In genomic region chr11:124674168-124674517, GRCh38 we compare ENCODE assay signal across 8 cellular contexts. TPM values are rescaled to one million over a fixed set of nuclear protein-coding genes. Genes with fewer than 3 reads are reported as not detected.
DNase-seq lines count a peak whose midpoint lies in the region; ATAC-seq and TF ChIP-seq lines count a peak whose summit lies in the region.

No MANE protein-coding gene starts in this region.

- H3K36me3 ChIP-seq in ES-I3 (ENCODE audit: insufficient read depth, low read length) (no peaks in the 10 kb centered on the region), SJCRH30 (no peaks in the 10 kb centered on the region), esophagus squamous epithelium (no peaks in the 10 kb centered on the region), trophoblast cell (ENCODE audit: control insufficient read depth in 1 of 2, insufficient read depth in 2 of 2, low read length in 2 of 2) (no peaks in the 10 kb centered on the region)

- H3K18ac ChIP-seq in trophoblast cell (ENCODE audit: low read length) = no peak overlapping the region

- H3K27me3 ChIP-seq in SJCRH30 = no peaks in the 10 kb centered on the region
- H3K27me3 ChIP-seq in esophagus squamous epithelium = no peaks in the 10 kb centered on the region
- H3K27me3 ChIP-seq in trophoblast cell (ENCODE audit: insufficient read depth, low read length) = no peaks in the 10 kb centered on the region

- H2AFZ ChIP-seq in trophoblast cell (ENCODE audit: insufficient read depth, low read length, poor library complexity) = peak overlapping the region; percentile 65

- no peak for TF ChIP-seq POLR2A in esophagus squamous epithelium (IDR thresholded peaks at IDR 0.05)

- no peaks in the 10 kb centered on the region for H3K4me1 ChIP-seq in ES-I3 (ENCODE audit: insufficient read depth, low read length)
- H3K4me1 ChIP-seq in SJCRH30 = no peaks in the 10 kb centered on the region
- H3K4me1 ChIP-seq in esophagus squamous epithelium = peaks cover 7 to 41% (median 17%) of the 10 kb centered on the region in 3 donors
- H3K4me1 ChIP-seq in trophoblast cell (ENCODE audit: control insufficient read depth in 1 of 2, insufficient read depth in 2 of 2, low read length in 2 of 2) = peaks cover 0 to 6% of the 10 kb centered on the region in 2 experiments

- no peak overlapping the region for H4K91ac ChIP-seq in trophoblast cell (ENCODE audit: low read depth, low read length)

- peak overlapping the region; percentile 92; the same call in 1 of the 2 replicates for H3K9ac ChIP-seq in ES-I3 (ENCODE audit: low read depth, low read length)
- peak overlapping the region; percentile 62 for H3K9ac ChIP-seq in trophoblast cell (ENCODE audit: low read length)

- H3K9me3 ChIP-seq in ES-I3 (ENCODE audit: control insufficient read depth, insufficient read depth, low read length) (no peaks in the 10 kb centered on the region), SJCRH30 (replicated peaks) (no peaks in the 10 kb centered on the region), esophagus squamous epithelium (no peaks in the 10 kb centered on the region), trophoblast cell (ENCODE audit: insufficient read depth, low read depth, low read length) (no peaks in the 10 kb centered on the region)

- DNase-seq in SJCRH30 = no peak
- DNase-seq in esophagus squamous epithelium (lab: John Stamatoyannopoulos, UW) = no peak
- DNase-seq in trophoblast cell = no peak
- no peak for DNase-seq in NCI-H345 treated with DMSO at 0.1 percent for 48 hours (lab: John Stamatoyannopoulos, UW; ENCODE audit: unreplicated experiment)

- TF ChIP-seq CTCF in esophagus squamous epithelium (IDR thresholded peaks at IDR 0.05) = no peak

- no peak for ATAC-seq in GM21360 (IDR thresholded peaks at IDR 0.05; ENCODE audit: unreplicated experiment)
- ATAC-seq in HG03520 (IDR thresholded peaks at IDR 0.05; ENCODE audit: unreplicated experiment) = no peak
- no peak for ATAC-seq in HG02763 (IDR thresholded peaks at IDR 0.05; ENCODE audit: unreplicated experiment)

- H3K4me3 ChIP-seq in SJCRH30 (peak overlapping the region; percentile 61), esophagus squamous epithelium (peak overlapping the region; percentile 62 to 86 (median 77)), trophoblast cell (ENCODE audit: low read depth, low read length) (peak overlapping the region; percentile 86)

- H3K27ac ChIP-seq in SJCRH30 (no peak overlapping the region), esophagus squamous epithelium (peak overlapping the region; percentile 85 to 91 (median 90)), trophoblast cell (ENCODE audit: low read depth, low read length) (no peak overlapping the region)

- peak overlapping the region; percentile 44 for H4K8ac ChIP-seq in trophoblast cell (ENCODE audit: low read depth, low read length)

- peaks cover 2% of the 10 kb centered on the region for H3K79me1 ChIP-seq in trophoblast cell (ENCODE audit: low read length)

- H3K4me2 ChIP-seq in trophoblast cell (ENCODE audit: low read length) = peak overlapping the region; percentile 87

- no peak overlapping the region for H3K23ac ChIP-seq in trophoblast cell (ENCODE audit: low read length)

- H4K12ac ChIP-seq in trophoblast cell (ENCODE audit: low read depth, low read length) = no peak overlapping the region

- intact Hi-C loops in esophagus squamous epithelium (cut with DNase I) = loop anchor here (5.0 kb wide), 1 partner anchor 68 kb away; no protein-coding TSS in a partner anchor

- peaks cover 2% of the 10 kb centered on the region for H3K79me2 ChIP-seq in trophoblast cell (ENCODE audit: control insufficient read depth, insufficient read depth, low read length, poor library complexity)

- no peak overlapping the region for H2BK12ac ChIP-seq in trophoblast cell (ENCODE audit: low read length)

- no peak overlapping the region for H2BK120ac ChIP-seq in trophoblast cell (ENCODE audit: insufficient read depth, low read length, poor library complexity)

- 40 to 49% methylated on average over 10 to 17 of the region's 18 CpGs for WGBS in esophagus squamous epithelium, 2 donors
- no CpG with 5 or more reads among the region's 18 CpGs for WGBS in trophoblast cell (ENCODE audit: extremely low coverage, insufficient coverage, insufficient read length)

- no peak overlapping the region for H2AK5ac ChIP-seq in trophoblast cell (ENCODE audit: low read length)

- H3K14ac ChIP-seq in trophoblast cell (ENCODE audit: low read length) = no peak overlapping the region

- no peak overlapping the region for H3K4ac ChIP-seq in trophoblast cell (ENCODE audit: low read depth, low read length)

- H2BK5ac ChIP-seq in trophoblast cell (ENCODE audit: low read depth, low read length, poor library complexity) = no peak overlapping the region

RNA-seq across cellular contexts. Expression of gene SPA17, which starts 0.4 kb away (rescaled TPM):
- total RNA-seq in SJCRH30 (2014; rRNA removed; shearing (Covaris generic)) = 4.0 and 6.0 TPM in 2 replicates
- total RNA-seq in esophagus squamous epithelium = 1 to 10 TPM; 2.3 to 8.5 (median 6.0) TPM
- polyA plus RNA-seq in trophoblast cell (2013) = 8.8 and 10.8 TPM in 2 replicates

RNA-seq across cellular contexts. Expression of gene SIAE, which starts 0.6 kb away (rescaled TPM):
- 0.43 and 0.63 TPM in 2 replicates for total RNA-seq in SJCRH30 (2014; rRNA removed; shearing (Covaris generic))
- 10 to 100 TPM in 1 of 4 donors, 1 to 10 TPM in 3; 5.7 to 19.6 (median 8.0) TPM for total RNA-seq in esophagus squamous epithelium
- polyA plus RNA-seq in trophoblast cell (2013) = 5.4 and 5.5 TPM in 2 replicates

RNA-seq across cellular contexts. Expression of gene TBRG1, which starts 51.5 kb away (rescaled TPM):
- total RNA-seq in SJCRH30 (2014; rRNA removed; shearing (Covaris generic)) = 11.9 and 14.4 TPM in 2 replicates
- 10 to 100 TPM; 15.4 to 31.2 (median 19.8) TPM for total RNA-seq in esophagus squamous epithelium
- polyA plus RNA-seq in trophoblast cell (2013) = 22.3 and 22.7 TPM in 2 replicates

Comparison
In these comparisons a context has a peak if more than half of its experiments do, and no peak if none do; other contexts are left out.
1. H3K27ac ChIP-seq: peak in esophagus squamous epithelium (4 of 4); none in SJCRH30 (single experiment) and trophoblast cell (single experiment).
2. Peak in every context shown above with its lines, with median percentiles within 50 percentile points of each other: H3K4me3 ChIP-seq.